In genomic region chr1:110879758-110880606, GRCh38 we compare ENCODE assay signal across 8 cellular contexts. TPM values are rescaled to one million over a fixed set of nuclear protein-coding genes. Genes with fewer than 3 reads are reported as not detected.
DNase-seq lines count a peak whose midpoint lies in the region; ATAC-seq and TF ChIP-seq lines count a peak whose summit lies in the region.

No MANE protein-coding gene starts in this region.

- H3K27ac ChIP-seq in lower lobe of right lung, result peak overlapping the region; percentile 25

- H3K9me3 Mint-ChIP-seq in chondrocyte (ENCODE audit: low read depth), result no peaks in the 10 kb centered on the region

- no peaks in the 10 kb centered on the region for H3K27me3 ChIP-seq in lower lobe of right lung (ENCODE audit: low read depth)

- no peaks in the 10 kb centered on the region for H3K36me3 ChIP-seq in lower lobe of right lung

- peak; percentile 69 for DNase-seq in activated naive CD4-positive, alpha-beta T cell treated with Interleukin-2 at 50 U/mL for 16 hours
- no peak for DNase-seq in activated naive CD4-positive, alpha-beta T cell (lab: John Stamatoyannopoulos, UW)
- DNase-seq in activated CD4-positive, CD25-positive, alpha-beta regulatory T cell treated with anti-CD3 and anti-CD28 coated beads, Interleukin-2, amount 50 U/mL, for 16 hours (ENCODE audit: low read depth, low spot score), result peak; percentile 49
- DNase-seq in lower lobe of right lung, result no peak
- no peak for DNase-seq in cortex of kidney (lab: John Stamatoyannopoulos, UW)
- no peak for DNase-seq in EL
- DNase-seq in chondrocyte (ENCODE audit: low spot score), result no peak

- H3K4me3 Mint-ChIP-seq in chondrocyte (ENCODE audit: unreplicated experiment), result no peak overlapping the region

- no peak overlapping the region for H3K4me3 ChIP-seq in lower lobe of right lung

- peaks cover 8% of the 10 kb centered on the region for H3K27me3 Mint-ChIP-seq in chondrocyte (ENCODE audit: low read depth)

- intact Hi-C loops in lower lobe of right lung (cut with DNase I), result no loop called here

- H3K27ac Mint-ChIP-seq in chondrocyte (ENCODE audit: unreplicated experiment), result no peak overlapping the region

- no peaks in the 10 kb centered on the region for H3K4me1 Mint-ChIP-seq in chondrocyte (ENCODE audit: low read depth)

- ATAC-seq in HG03354 (IDR thresholded peaks at IDR 0.05; ENCODE audit: poor library complexity, severe bottlenecking, unreplicated experiment) (peak; percentile 48), lower lobe of right lung (peak; percentile 85 to 87)

- H3K4me1 ChIP-seq in lower lobe of right lung, result peaks cover 20% of the 10 kb centered on the region

- no peaks in the 10 kb centered on the region for H3K9me3 ChIP-seq in lower lobe of right lung

- H3K36me3 Mint-ChIP-seq in chondrocyte (ENCODE audit: low read depth), result no peaks in the 10 kb centered on the region

- TF ChIP-seq CTCF in lower lobe of right lung (IDR thresholded peaks at IDR 0.05) (no peak), chondrocyte (IDR thresholded peaks at IDR 0.05) (no peak)

RNA-seq across cellular contexts. Expression of gene CD53, which starts 7.0 kb away (rescaled TPM):
- total RNA-seq in lower lobe of right lung (228 TPM), chondrocyte (not detected in 3 replicates)

Comparison
In these comparisons a context has a peak if more than half of its experiments do, and no peak if none do; other contexts are left out.
1. DNase-seq: peak in activated naive CD4-positive, alpha-beta T cell treated with Interleukin-2 at 50 U/mL for 16 hours (single experiment) and activated CD4-positive, CD25-positive, alpha-beta regulatory T cell treated with anti-CD3 and anti-CD28 coated beads, Interleukin-2, amount 50 U/mL, for 16 hours (single experiment); none in activated naive CD4-positive, alpha-beta T cell (0 of 4), lower lobe of right lung (single experiment), cortex of kidney (single experiment), EL (single experiment) and chondrocyte (single experiment).
2. RNA of gene CD53, which starts 7.0 kb away (total RNA-seq): 228 TPM in lower lobe of right lung (single experiment); not detected in chondrocyte; every median in the first group is over 100 times any median in the second.